37 cellular contexts compared by ENCODE assay signal in genomic region chr13:44063467-44063866, GRCh38.
"Had no signal": no experiment of that assay in that cellular context is flagged by ENCODE, and none has a peak within 500 bp of the region (broad histone marks: within the 10 kb centered on the region; RNA-seq: fewer than 3 reads in every experiment).

No MANE protein-coding gene starts in this region.

- H3K27ac ChIP-seq: adrenal gland, ascending aorta, body of pancreas, brain microvascular endothelial cell, breast epithelium, cardiac muscle cell had no signal

- DNase-seq: activated effector memory CD4-positive, alpha-beta T cell treated with anti-CD3 and anti-CD28 coated beads, Interleukin-2, amount 50 U/mL, for 16 hours; activated effector memory CD4-positive, alpha-beta T cell treated with Interleukin-2 at 50 U/mL for 16 hours; activated gamma-delta T cell; activated gamma-delta T cell treated with Interleukin-2 at 50 U/mL for 16 hours; activated naive CD4-positive, alpha-beta T cell; activated naive CD4-positive, alpha-beta T cell treated with anti-CD3 and anti-CD28 coated beads for 36 hours; activated naive CD4-positive, alpha-beta T cell treated with anti-CD3 and anti-CD28 coated beads, Interleukin-2, amount 10 ng/mL, durations not matched to agents 7 days and 5 days; activated naive CD4-positive, alpha-beta T cell treated with anti-CD3 and anti-CD28 coated beads, Interleukin-2, amount 50 U/mL, for 16 hours; activated naive CD4-positive, alpha-beta T cell treated with Interleukin-2 at 50 U/mL for 16 hours; activated naive CD8-positive, alpha-beta T cell treated with anti-CD3 and anti-CD28 coated beads for 36 hours; activated naive CD8-positive, alpha-beta T cell treated with anti-CD3 and anti-CD28 coated beads, Interleukin-2, amount 10 ng/mL, durations not matched to agents 7 days and 5 days; activated naive CD8-positive, alpha-beta T cell treated with anti-CD3 and anti-CD28 coated beads, Interleukin-2, amount 50 U/mL, for 24 hours; activated T-cell treated with anti-CD3 and anti-CD28 coated beads, Interleukin-2, amount 50 U/mL, for 1 hour; activated T-cell treated with anti-CD3 and anti-CD28 coated beads, Interleukin-2, amount 50 U/mL, for 24 hours; activated T-cell treated with anti-CD3 and anti-CD28 coated beads, Interleukin-2, amount 50 U/mL, for 4 hours; activated T-cell treated with anti-CD3 and anti-CD28 coated beads, Interleukin-2, amount 50 U/mL, for 48 hours; activated T-cell treated with anti-CD3 and anti-CD28 coated beads, Interleukin-2, amount 50 U/mL, for 72 hours; adrenal gland; amniotic stem cell; amygdala; anterior cingulate cortex; aorta; body of pancreas; brain microvascular endothelial cell; central memory CD4-positive, alpha-beta T cell; cerebellar nuclear complex had no signal

- H3K36me3 Mint-ChIP-seq: activated naive CD4-positive, alpha-beta T cell treated with anti-CD3 and anti-CD28 coated beads, Interleukin-2, amount 10 ng/mL, durations not matched to agents 7 days and 5 days; activated naive CD4-positive, alpha-beta T cell treated with anti-CD3 and anti-CD28 coated beads, Interleukin-2, amount 50 U/mL, for 24 hours; activated naive CD4-positive, alpha-beta T cell treated with anti-CD3 and anti-CD28 coated beads, Interleukin-2, amount 50 U/mL, for 72 hours; activated naive CD8-positive, alpha-beta T cell; activated naive CD8-positive, alpha-beta T cell treated with anti-CD3 and anti-CD28 coated beads for 36 hours; activated naive CD8-positive, alpha-beta T cell treated with anti-CD3 and anti-CD28 coated beads, Interleukin-2, amount 10 ng/mL, durations not matched to agents 7 days and 5 days; brain had no signal

- H3K4me1 Mint-ChIP-seq: activated naive CD4-positive, alpha-beta T cell treated with anti-CD3 and anti-CD28 coated beads, Interleukin-2, amount 10 ng/mL, durations not matched to agents 7 days and 5 days; activated naive CD4-positive, alpha-beta T cell treated with anti-CD3 and anti-CD28 coated beads, Interleukin-2, amount 50 U/mL, for 24 hours; activated naive CD8-positive, alpha-beta T cell treated with anti-CD3 and anti-CD28 coated beads for 36 hours; activated naive CD8-positive, alpha-beta T cell treated with anti-CD3 and anti-CD28 coated beads, Interleukin-2, amount 10 ng/mL, durations not matched to agents 7 days and 5 days; activated T-helper 17 cell treated with anti-CD3 and anti-CD28 coated beads, Interleukin-2, amount 50 U/mL, for 72 hours; central memory CD8-positive, alpha-beta T cell had no signal

- H3K27ac Mint-ChIP-seq: activated naive CD4-positive, alpha-beta T cell treated with anti-CD3 and anti-CD28 coated beads for 36 hours; activated naive CD4-positive, alpha-beta T cell treated with anti-CD3 and anti-CD28 coated beads, Interleukin-2, amount 10 ng/mL, durations not matched to agents 7 days and 5 days; activated naive CD4-positive, alpha-beta T cell treated with anti-CD3 and anti-CD28 coated beads, Interleukin-2, amount 50 U/mL, for 24 hours; activated naive CD4-positive, alpha-beta T cell treated with anti-CD3 and anti-CD28 coated beads, Interleukin-2, amount 50 U/mL, for 72 hours; activated naive CD8-positive, alpha-beta T cell; activated naive CD8-positive, alpha-beta T cell treated with anti-CD3 and anti-CD28 coated beads for 36 hours; activated naive CD8-positive, alpha-beta T cell treated with anti-CD3 and anti-CD28 coated beads, Interleukin-2, amount 10 ng/mL, durations not matched to agents 7 days and 5 days; activated naive CD8-positive, alpha-beta T cell treated with anti-CD3 and anti-CD28 coated beads, Interleukin-2, amount 50 U/mL, for 24 hours; activated T-cell treated with anti-CD3 and anti-CD28 coated beads, Interleukin-2, amount 50 U/mL, for 24 hours; activated T-cell treated with anti-CD3 and anti-CD28 coated beads, Interleukin-2, amount 50 U/mL, for 72 hours; activated T-helper 1 cell treated with anti-CD3 and anti-CD28 coated beads, Interleukin-12 subunit alpha, Interleukin-12 subunit beta, Interleukin-2, Interleukin-4 antibody, amounts not matched to agents 30 ng/mL and 10 ng/mL and 1 ng/mL, durations not matched to agents 14 hours and 24 hours and 36 hours; activated T-helper 17 cell treated with anti-CD3 and anti-CD28 coated beads, Interleukin-2, amount 50 U/mL, for 72 hours; activated T-helper 2 cell treated with anti-CD3 and anti-CD28 coated beads, Interferon-gamma antibody, Interleukin-2, Interleukin-4, amounts not matched to agents 10 μg/mL and 5 μg/mL and 100 μg/mL, durations not matched to agents 14 hours and 24 hours and 36 hours; brain had no signal

- H3K27me3 ChIP-seq: adrenal gland, ascending aorta, body of pancreas, brain microvascular endothelial cell, breast epithelium, cardiac muscle cell had no signal

- H3K27me3 Mint-ChIP-seq: brain had no signal

- ATAC-seq: activated naive CD4-positive, alpha-beta T cell treated with anti-CD3 and anti-CD28 coated beads, Interleukin-2, amount 50 U/mL, for 72 hours; activated naive CD8-positive, alpha-beta T cell treated with anti-CD3 and anti-CD28 coated beads, Interleukin-2, amount 50 U/mL, for 24 hours; activated T-cell treated with anti-CD3 and anti-CD28 coated beads, Interleukin-2, amount 50 U/mL, for 4 hours; activated T-cell treated with anti-CD3 and anti-CD28 coated beads, Interleukin-2, amount 50 U/mL, for 72 hours; activated T-helper 17 cell treated with anti-CD3 and anti-CD28 coated beads, Interleukin-2, amount 50 U/mL, for 72 hours; body of pancreas had no signal

- H3K9me3 Mint-ChIP-seq: activated naive CD4-positive, alpha-beta T cell treated with anti-CD3 and anti-CD28 coated beads for 36 hours; activated naive CD4-positive, alpha-beta T cell treated with anti-CD3 and anti-CD28 coated beads, Interleukin-2, amount 10 ng/mL, durations not matched to agents 7 days and 5 days; activated naive CD4-positive, alpha-beta T cell treated with anti-CD3 and anti-CD28 coated beads, Interleukin-2, amount 50 U/mL, for 72 hours; activated naive CD8-positive, alpha-beta T cell treated with anti-CD3 and anti-CD28 coated beads for 36 hours; activated naive CD8-positive, alpha-beta T cell treated with anti-CD3 and anti-CD28 coated beads, Interleukin-2, amount 10 ng/mL, durations not matched to agents 7 days and 5 days; activated T-cell treated with anti-CD3 and anti-CD28 coated beads, Interleukin-2, amount 50 U/mL, for 24 hours; activated T-cell treated with anti-CD3 and anti-CD28 coated beads, Interleukin-2, amount 50 U/mL, for 4 hours; activated T-cell treated with anti-CD3 and anti-CD28 coated beads, Interleukin-2, amount 50 U/mL, for 72 hours; activated T-helper 1 cell treated with anti-CD3 and anti-CD28 coated beads, Interleukin-12 subunit alpha, Interleukin-12 subunit beta, Interleukin-2, Interleukin-4 antibody, amounts not matched to agents 30 ng/mL and 10 ng/mL and 1 ng/mL, durations not matched to agents 14 hours and 24 hours and 36 hours; activated T-helper 2 cell treated with anti-CD3 and anti-CD28 coated beads, Interferon-gamma antibody, Interleukin-2, Interleukin-4, amounts not matched to agents 10 μg/mL and 5 μg/mL and 100 μg/mL, durations not matched to agents 14 hours and 24 hours and 36 hours; central memory CD8-positive, alpha-beta T cell had no signal

- H3K4me3 Mint-ChIP-seq: activated naive CD4-positive, alpha-beta T cell treated with anti-CD3 and anti-CD28 coated beads for 36 hours; activated naive CD4-positive, alpha-beta T cell treated with anti-CD3 and anti-CD28 coated beads, Interleukin-2, amount 10 ng/mL, durations not matched to agents 7 days and 5 days; activated naive CD4-positive, alpha-beta T cell treated with anti-CD3 and anti-CD28 coated beads, Interleukin-2, amount 50 U/mL, for 24 hours; activated naive CD8-positive, alpha-beta T cell; activated naive CD8-positive, alpha-beta T cell treated with anti-CD3 and anti-CD28 coated beads for 36 hours; activated naive CD8-positive, alpha-beta T cell treated with anti-CD3 and anti-CD28 coated beads, Interleukin-2, amount 10 ng/mL, durations not matched to agents 7 days and 5 days; activated naive CD8-positive, alpha-beta T cell treated with anti-CD3 and anti-CD28 coated beads, Interleukin-2, amount 50 U/mL, for 24 hours; activated T-cell treated with anti-CD3 and anti-CD28 coated beads, Interleukin-2, amount 50 U/mL, for 24 hours; activated T-cell treated with anti-CD3 and anti-CD28 coated beads, Interleukin-2, amount 50 U/mL, for 4 hours; activated T-cell treated with anti-CD3 and anti-CD28 coated beads, Interleukin-2, amount 50 U/mL, for 72 hours; activated T-helper 1 cell treated with anti-CD3 and anti-CD28 coated beads, Interleukin-12 subunit alpha, Interleukin-12 subunit beta, Interleukin-2, Interleukin-4 antibody, amounts not matched to agents 30 ng/mL and 10 ng/mL and 1 ng/mL, durations not matched to agents 14 hours and 24 hours and 36 hours; activated T-helper 17 cell treated with anti-CD3 and anti-CD28 coated beads, Interleukin-2, amount 50 U/mL, for 72 hours; brain; central memory CD8-positive, alpha-beta T cell had no signal

- H3K4me3 ChIP-seq: adrenal gland, ascending aorta, body of pancreas, breast epithelium, cardiac muscle cell had no signal

- H3K4me1 ChIP-seq: adrenal gland, body of pancreas, breast epithelium had no signal

- H3K36me3 ChIP-seq: adrenal gland, ascending aorta, brain microvascular endothelial cell, breast epithelium, cardiac muscle cell had no signal

- H3K9me3 ChIP-seq: adrenal gland, ascending aorta, body of pancreas, breast epithelium had no signal
